Comparison of ENCODE assay signal across 18 cellular contexts in genomic region chr7:23336799-23337283, GRCh38. TPM values are rescaled to one million over a fixed set of nuclear protein-coding genes. Genes with fewer than 3 reads are reported as not detected.
DNase-seq lines count a peak whose midpoint lies in the region; ATAC-seq and TF ChIP-seq lines count a peak whose summit lies in the region.
"Had no signal": no experiment of that assay in that cellular context is flagged by ENCODE, and none has a peak within 500 bp of the region (broad histone marks: within the 10 kb centered on the region; RNA-seq: fewer than 3 reads in every experiment).

No MANE protein-coding gene starts in this region.

- peaks cover 14% of the 10 kb centered on the region for H4K20me1 ChIP-seq in PC-9 (ENCODE audit: insufficient read depth)
- H4K20me1 ChIP-seq: BLaER1 had no signal

- H2BK15ac ChIP-seq in mesenchymal stem cell (ENCODE audit: low read depth, poor library complexity, severe bottlenecking), result no peak overlapping the region

- 95% methylated on average over 5 of the region's 6 CpGs for WGBS in mesenchymal stem cell

- H2BK120ac ChIP-seq in mesenchymal stem cell (ENCODE audit: low read depth, low read length), result no peak overlapping the region

- H3K14ac ChIP-seq in mesenchymal stem cell (ENCODE audit: low read length in 2 of 2), result no peak overlapping the region

- no peaks in the 10 kb centered on the region for H3K27me3 ChIP-seq in PC-9 (ENCODE audit: insufficient read depth, low read depth)
- H3K27me3 ChIP-seq in mesenchymal stem cell (ENCODE audit: control insufficient read depth in 1 of 2, insufficient read depth in 1 of 2, low read length in 2 of 2), result no peaks in the 10 kb centered on the region
- H3K27me3 ChIP-seq: BLaER1 had no signal

- peaks cover 12% of the 10 kb centered on the region for H3K9me3 ChIP-seq in PC-9 (ENCODE audit: insufficient read depth, low read depth)
- H3K9me3 ChIP-seq in mesenchymal stem cell (ENCODE audit: control insufficient read depth, low read length), result peaks cover 8% of the 10 kb centered on the region

- peaks cover 76% of the 10 kb centered on the region for H3K36me3 ChIP-seq in PC-9 (ENCODE audit: low read depth)
- H3K36me3 ChIP-seq in mesenchymal stem cell (ENCODE audit: control insufficient read depth in 1 of 2, insufficient read depth in 2 of 2, low read depth in 1 of 2, low read length in 2 of 2), result peaks cover 9 to 11% of the 10 kb centered on the region in 2 experiments
- H3K36me3 ChIP-seq: BLaER1 had no signal

- H2AK5ac ChIP-seq in mesenchymal stem cell (ENCODE audit: low read length, severe bottlenecking), result no peak overlapping the region

- DNase-seq in HuH-7 (ENCODE audit: low spot score) (peak; percentile 58), PC-9 (no peak), mesenchymal stem cell (no peak), OCI-M1 (lab: John Stamatoyannopoulos, UW) (no peak)
- DNase-seq: CD4-positive, alpha-beta T cell; CD8-positive, alpha-beta memory T cell; DMS 273 treated with DMSO at 0.1 percent for 48 hours; DMS79; EL; GDM1; GM23248; H7; HCEC 1CT had no signal

- H3K27ac ChIP-seq in PC-9 (no peak overlapping the region), mesenchymal stem cell (ENCODE audit: low read length, poor library complexity, severe bottlenecking) (peak overlapping the region; percentile 54)
- H3K27ac ChIP-seq: BLaER1, C4-2B, GM23248 had no signal

- H4K8ac ChIP-seq in mesenchymal stem cell (ENCODE audit: low read length), result no peak overlapping the region

- BruUV-seq in PC-9 (replicated peaks; lab: Mats Ljungman, UMichigan), result no TSS peak

- TF ChIP-seq CTCF in PC-9 (conservative IDR thresholded peaks at IDR 0.05), result no peak

- ATAC-seq in HG03280 (IDR thresholded peaks at IDR 0.05; ENCODE audit: unreplicated experiment) (no peak), HG03175 (IDR thresholded peaks at IDR 0.05; ENCODE audit: unreplicated experiment) (no peak)
- ATAC-seq: GM12878 had no signal

- H2AFZ ChIP-seq in PC-9, result no peak overlapping the region
- H2AFZ ChIP-seq in mesenchymal stem cell (ENCODE audit: low read depth, low read length), result no peak overlapping the region
- H2AFZ ChIP-seq: GM23248 had no signal

- no peak overlapping the region for H3K23ac ChIP-seq in mesenchymal stem cell (ENCODE audit: low read length in 2 of 2)

- H3K4me1 ChIP-seq in PC-9 (replicated peaks; ENCODE audit: insufficient read depth), result peaks cover 52% of the 10 kb centered on the region
- H3K4me1 ChIP-seq in mesenchymal stem cell (ENCODE audit: control insufficient read depth, insufficient read depth, low read depth, low read length), result peaks cover 12% of the 10 kb centered on the region

- H4K91ac ChIP-seq in mesenchymal stem cell (ENCODE audit: low read length), result no peak overlapping the region

- no peak overlapping the region for H3K18ac ChIP-seq in mesenchymal stem cell (ENCODE audit: low read depth in 1 of 2, low read length in 2 of 2)

- peaks cover 32% of the 10 kb centered on the region for H3K79me2 ChIP-seq in PC-9 (ENCODE audit: low read depth)

- intact Hi-C loops in PC-9 (cut with micrococcal nuclease; ENCODE audit: unreplicated experiment), result no loop called here

- H2BK12ac ChIP-seq in mesenchymal stem cell (ENCODE audit: low read length in 2 of 2), result no peak overlapping the region

- peaks cover 77% of the 10 kb centered on the region for H3F3A ChIP-seq in PC-9 (ENCODE audit: insufficient read depth, low read depth)

- no peaks in the 10 kb centered on the region for H3K9me2 ChIP-seq in PC-9 (ENCODE audit: insufficient read depth)

- H3K4ac ChIP-seq in mesenchymal stem cell (ENCODE audit: low read depth in 1 of 2, low read length in 2 of 2), result no peak overlapping the region

- POLR2A ChIA-PET in PC-9 (lab: Charles Lee; ENCODE audit: unreplicated experiment), result no interaction called here

- CTCF ChIA-PET in PC-9 (lab: Charles Lee), result no interaction called here

- peaks cover 15% of the 10 kb centered on the region for H3K79me1 ChIP-seq in mesenchymal stem cell (replicated peaks; ENCODE audit: low read length, poor library complexity, severe bottlenecking)

- no peak overlapping the region for H3K9ac ChIP-seq in mesenchymal stem cell (ENCODE audit: low read length)
- H3K9ac ChIP-seq: BLaER1, GM23248 had no signal

- no peak overlapping the region for H2BK5ac ChIP-seq in mesenchymal stem cell (ENCODE audit: low read depth, low read length, poor library complexity, severe bottlenecking)

- 0 out of 2 replicates have a peak overlapping the region, but pooled peaks have one; percentile 48 for H3K4me2 ChIP-seq in PC-9
- H3K4me2 ChIP-seq in mesenchymal stem cell (ENCODE audit: low read length, poor library complexity, severe bottlenecking), result no peak overlapping the region
- H3K4me2 ChIP-seq: BLaER1 had no signal

- no peak overlapping the region for H3K4me3 ChIP-seq in PC-9
- H3K4me3 ChIP-seq in mesenchymal stem cell (ENCODE audit: insufficient read depth in 1 of 2, low read depth in 1 of 2, low read length in 2 of 2), result no peak overlapping the region
- H3K4me3 ChIP-seq: BLaER1, GM12878, GM23248 had no signal

RNA-seq across cellular contexts. Expression of gene MALSU1, which starts 37.7 kb away (rescaled TPM):
- total RNA-seq in PC-9 (2021), result 105 and 133 TPM in 2 replicates
- 56.2 TPM for polyA plus RNA-seq in mesenchymal stem cell (2013, experiment 1 of 2)
- 61.1 TPM for polyA plus RNA-seq in mesenchymal stem cell (2013, experiment 2 of 2)
